In genomic region chr2:95656543-95656942, GRCh38 we compare ENCODE assay signal across 5 cellular contexts.
DNase-seq lines count a peak whose midpoint lies in the region; ATAC-seq, FAIRE-seq and TF ChIP-seq lines count a peak whose summit lies in the region.
"Not testable (repeated sequence)": the region's sequence is repeated elsewhere in the genome, so short reads cannot be mapped to it uniquely, and the experiment has no call there.

No MANE protein-coding gene starts in this region.

- DNase-seq in endothelial cell of umbilical vein (ENCODE audit: low read depth, low spot score); left lobe of liver (ENCODE audit: low spot score); right lobe of liver: not testable (repeated sequence)
- DNase-seq in small intestine = peak; percentile 54

- TF ChIP-seq RAD21 in liver (IDR thresholded peaks at IDR 0.05) = not testable (repeated sequence)

- not testable (repeated sequence) for H3K79me2 ChIP-seq in endothelial cell of umbilical vein (ENCODE audit: control insufficient read depth, insufficient read depth, low read length)

- not testable (repeated sequence) for H3K9me3 ChIP-seq in endothelial cell of umbilical vein (replicated peaks; ENCODE audit: control insufficient read depth, insufficient read depth, low read length); liver (ENCODE audit: control insufficient read depth in 4 of 4, low read length in 3 of 4); right lobe of liver; small intestine (ENCODE audit: control insufficient read depth, low read depth)

- TF ChIP-seq POLR2A in endothelial cell of umbilical vein (IDR thresholded peaks at IDR 0.05; ENCODE audit: low read depth, low read length); right lobe of liver (IDR thresholded peaks at IDR 0.05): not testable (repeated sequence)

- not testable (repeated sequence) for H3K4me1 ChIP-seq in endothelial cell of umbilical vein (ENCODE audit: control insufficient read depth, extremely low read depth, insufficient read depth, low read length); liver (ENCODE audit: control insufficient read depth in 4 of 4, insufficient read depth in 4 of 4, low read length in 3 of 4); right lobe of liver; small intestine (ENCODE audit: control insufficient read depth in 2 of 2, insufficient read depth in 1 of 2, low read depth in 1 of 2, low read length in 1 of 2)

- CTCF ChIA-PET in endothelial cell of umbilical vein (lab: Charles Lee) = not testable (repeated sequence)

- H3K4me3 ChIP-seq in endothelial cell of umbilical vein (replicated peaks in 1 of 3; ENCODE audit: insufficient read depth in 1 of 3, low read depth in 1 of 3, low read length in 3 of 3); liver (ENCODE audit: low read depth in 1 of 3, low read length in 3 of 3); right lobe of liver; small intestine (ENCODE audit: low read depth in 1 of 2, low read length in 2 of 2): not testable (repeated sequence)

- BruUV-seq in endothelial cell of umbilical vein (replicated peaks; lab: Mats Ljungman, UMichigan) = not testable (repeated sequence)

- dilution Hi-C loops in endothelial cell of umbilical vein (cut with MboI; ENCODE audit: extremely low pct_ligation_motif_present, low sequenced_read_pairs) = not testable (repeated sequence)

- intact Hi-C loops in endothelial cell of umbilical vein (cut with micrococcal nuclease); right lobe of liver (cut with DNase I): not testable (repeated sequence)

- H3K4me2 ChIP-seq in endothelial cell of umbilical vein (ENCODE audit: insufficient read depth, low read length) = not testable (repeated sequence)

- not testable (repeated sequence) for H3K9me1 ChIP-seq in endothelial cell of umbilical vein (replicated peaks; ENCODE audit: control insufficient read depth, extremely low read depth, insufficient read depth, low read length)

- peak; percentile 4 for FAIRE-seq in endothelial cell of umbilical vein (lab: Jason Lieb, UNC)
- not testable (repeated sequence) for FAIRE-seq in small intestine (lab: Jason Lieb, UNC)

- H3K9ac ChIP-seq in endothelial cell of umbilical vein (replicated peaks; ENCODE audit: extremely low read depth, insufficient read depth, low read length); liver (ENCODE audit: low read depth in 1 of 2, low read length in 2 of 2): not testable (repeated sequence)

- not testable (repeated sequence) for H3K27me3 ChIP-seq in endothelial cell of umbilical vein (ENCODE audit: control insufficient read depth in 2 of 2, insufficient read depth in 2 of 2, low read length in 2 of 2); liver (ENCODE audit: control insufficient read depth in 4 of 4, insufficient read depth in 4 of 4, low read length in 3 of 4); right lobe of liver; small intestine (ENCODE audit: control insufficient read depth in 2 of 2, insufficient read depth in 2 of 2, low read length in 2 of 2)

- H3K27ac ChIP-seq in endothelial cell of umbilical vein (ENCODE audit: insufficient read depth, low read depth, low read length); liver (ENCODE audit: low read depth in 1 of 2, low read length in 2 of 2); small intestine (ENCODE audit: low read depth in 1 of 2, low read length in 1 of 2): not testable (repeated sequence)
- H3K27ac ChIP-seq in right lobe of liver = peak overlapping the region in 1 of 3 donors; percentile 15

- POLR2A ChIA-PET in endothelial cell of umbilical vein (lab: Charles Lee) = not testable (repeated sequence)

- ATAC-seq in left lobe of liver (peak; percentile 75), right lobe of liver (peak; percentile 52 to 76 (median 63))

- TF ChIP-seq CTCF in endothelial cell of umbilical vein (IDR thresholded peaks at IDR 0.05; ENCODE audit: extremely low read depth in 1 of 2, insufficient read depth in 1 of 2, low read depth in 1 of 2, low read length in 2 of 2); liver (IDR thresholded peaks at IDR 0.05; ENCODE audit: low read depth, low read length, missing input control); right lobe of liver (IDR thresholded peaks at IDR 0.05): not testable (repeated sequence)

- H2AFZ ChIP-seq in endothelial cell of umbilical vein (ENCODE audit: low read depth, low read length) = not testable (repeated sequence)

- not testable (repeated sequence) for H4K20me1 ChIP-seq in endothelial cell of umbilical vein (replicated peaks; ENCODE audit: control insufficient read depth, extremely low read depth, insufficient read depth, low read length)

- H3K36me3 ChIP-seq in endothelial cell of umbilical vein (ENCODE audit: control insufficient read depth in 2 of 2, extremely low read depth in 1 of 2, insufficient read depth in 2 of 2, low read length in 2 of 2); liver (ENCODE audit: control insufficient read depth in 4 of 4, insufficient read depth in 3 of 4, low read depth in 1 of 4, low read length in 3 of 4); right lobe of liver; small intestine (ENCODE audit: control insufficient read depth in 2 of 2, insufficient read depth in 2 of 2, low read length in 2 of 2): not testable (repeated sequence)

- 34% methylated on average over 1 of the region's 1 CpG for WGBS in liver
- WGBS in right lobe of liver (ENCODE audit: insufficient coverage, low coverage, low lambda C conversion rate, missing lambda C conversion rate) = 33% methylated on average over 1 of the region's 1 CpG
- 14 to 57% (median 18%) methylated on average over 1 of the region's 1 CpG for WGBS in small intestine, 3 donors

TF ChIP-seq in liver, 16 proteins besides CTCF, POLR2A, EP300 and RAD21:
- TF ChIP-seq HNF4G (IDR thresholded peaks at IDR 0.05) = peak; percentile 36
- peak; percentile 64 to 69 for TF ChIP-seq HNF4A (conservative IDR thresholded peaks at IDR 0.05)
